Comparison of ENCODE assay signal across 8 cellular contexts in the genomic region with DNA sequence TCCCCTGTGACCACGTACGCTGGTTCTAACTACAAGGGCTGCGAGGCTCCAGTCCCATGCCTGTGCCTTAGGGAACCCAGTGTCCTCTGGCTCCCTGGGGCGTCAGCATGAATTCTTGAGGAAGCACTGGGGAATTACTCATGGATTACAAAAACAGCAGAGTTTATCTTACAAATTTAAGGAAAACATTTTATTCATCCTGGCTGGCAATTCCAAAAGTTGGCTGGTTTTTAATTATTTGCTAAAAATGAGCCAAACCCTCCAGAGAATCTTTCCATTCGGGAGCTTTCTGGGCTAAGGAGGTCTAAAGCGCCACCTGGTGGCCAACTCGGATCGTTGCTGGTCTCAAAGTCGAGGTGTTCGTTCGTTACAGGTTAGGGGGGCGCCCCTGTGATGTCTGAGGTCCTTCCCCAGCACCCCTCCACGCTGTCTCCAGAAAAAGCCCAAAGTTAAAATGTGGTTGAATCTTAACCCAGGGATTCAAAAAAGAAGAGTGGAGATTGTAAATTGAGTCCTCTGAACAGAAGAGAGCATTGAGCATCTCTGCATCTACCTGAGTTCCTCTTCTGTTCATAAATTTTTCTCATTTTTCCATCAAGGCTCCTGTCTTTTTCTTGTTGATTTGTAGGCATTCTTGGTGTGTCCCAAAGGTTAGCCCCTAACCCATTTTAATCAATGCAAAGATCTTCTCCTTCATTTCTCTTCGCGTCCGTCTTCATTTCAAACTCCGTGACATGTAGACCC.
A peak's percentile ranks its signal among the peaks of the same experiment; 100 is the strongest.
DNase-seq lines count a peak whose midpoint lies in the region; ATAC-seq and TF ChIP-seq lines count a peak whose summit lies in the region.

No MANE protein-coding gene starts in this region.

- TF ChIP-seq CTCF in AG09319 (IDR thresholded peaks at IDR 0.05; ENCODE audit: low read depth, low read length) (peak; percentile 85), GM20000 (IDR thresholded peaks at IDR 0.05; ENCODE audit: extremely low read depth, missing control alignments) (peak; percentile 66)

- DNase-seq in AG09319 (ENCODE audit: extremely low read depth, low read depth) (peak; percentile 37), GM20000 (ENCODE audit: low spot score) (peak; percentile 65), NCI-H2081 (lab: John Stamatoyannopoulos, UW) (peak; percentile 52 to 77), dermis microvascular lymphatic vessel endothelial cell (ENCODE audit: low read depth in 2 of 2) (peak; percentile 11 to 49), medulla oblongata (ENCODE audit: extremely low spot score) (peak; percentile 75)
- DNase-seq in activated CD4-positive, CD25-positive, alpha-beta regulatory T cell treated with anti-CD3 and anti-CD28 coated beads, Interleukin-2, amount 50 U/mL, for 72 hours = peak; percentile 53
- DNase-seq in stimulated activated CD8-positive, alpha-beta memory T cell treated with anti-CD3 and anti-CD28 coated beads, Interleukin-7, amount 100 ng/mL, for 24 hours (ENCODE audit: low read depth) = peak; percentile 18

- ATAC-seq in GM18505 (IDR thresholded peaks at IDR 0.05; ENCODE audit: unreplicated experiment) = no peak

- no peak for TF ChIP-seq POLR2A in GM18505 (IDR thresholded peaks at IDR 0.05; ENCODE audit: borderline replicate concordance, extremely low read depth, insufficient read depth, insufficient read length)

Comparison
In these comparisons a context has a peak if more than half of its experiments do, and no peak if none do; other contexts are left out.
1. DNase-seq: peak in every context shown above with its lines; median percentile 75 in medulla oblongata; 65 in GM20000; 64 in NCI-H2081; 53 in activated CD4-positive, CD25-positive, alpha-beta regulatory T cell treated with anti-CD3 and anti-CD28 coated beads, Interleukin-2, amount 50 U/mL, for 72 hours; 37 in AG09319; 30 in dermis microvascular lymphatic vessel endothelial cell; 18 in stimulated activated CD8-positive, alpha-beta memory T cell treated with anti-CD3 and anti-CD28 coated beads, Interleukin-7, amount 100 ng/mL, for 24 hours.